In the genomic region with DNA sequence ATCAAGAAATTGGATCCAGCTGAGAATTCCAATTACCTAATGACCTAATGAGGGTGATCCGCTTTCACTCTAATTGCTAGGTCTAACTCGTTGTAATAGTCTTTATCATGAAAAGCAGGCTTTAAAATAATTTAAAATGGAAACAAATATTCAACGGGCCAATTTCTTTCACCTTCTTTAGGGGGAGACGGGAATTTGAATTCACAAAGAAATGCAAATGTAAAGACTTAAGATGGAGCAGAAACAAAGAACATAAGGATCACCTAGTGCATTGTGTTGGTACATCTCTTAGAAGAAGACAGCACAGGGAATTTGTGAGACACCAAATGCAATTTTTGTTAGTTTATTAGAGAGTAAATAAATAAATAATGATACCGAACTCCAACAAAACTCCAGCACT, we compare ENCODE assay signal across 14 cellular contexts. TPM values are rescaled to one million over a fixed set of nuclear protein-coding genes. Genes with fewer than 3 reads are reported as not detected.
DNase-seq lines count a peak whose midpoint lies in the region; ATAC-seq and TF ChIP-seq lines count a peak whose summit lies in the region.
"Had no signal": no experiment of that assay in that cellular context is flagged by ENCODE, and none has a peak within 500 bp of the region (broad histone marks: within the 10 kb centered on the region; RNA-seq: fewer than 3 reads in every experiment).

No MANE protein-coding gene starts in this region.

- no peak overlapping the region for H4K8ac ChIP-seq in mesendoderm (ENCODE audit: low read depth, low read length)

- peak overlapping the region; percentile 51 for H3K4me3 ChIP-seq in cardiac muscle cell
- peak overlapping the region; percentile 48 for H3K4me3 ChIP-seq in astrocyte of the cerebellum (ENCODE audit: low read depth, low read length)
- H3K4me3 ChIP-seq in mesendoderm (ENCODE audit: low read length), result peak overlapping the region; percentile 44
- H3K4me3 ChIP-seq in upper lobe of right lung, result peak overlapping the region; percentile 58
- H3K4me3 ChIP-seq: SK-N-MC had no signal

- no peaks in the 10 kb centered on the region for H3K4me1 ChIP-seq in cardiac muscle cell (ENCODE audit: low read depth)
- no peaks in the 10 kb centered on the region for H3K4me1 ChIP-seq in mesendoderm (ENCODE audit: control insufficient read depth, low read depth, low read length)
- peaks cover 13% of the 10 kb centered on the region for H3K4me1 ChIP-seq in upper lobe of right lung

- ATAC-seq in left ventricle myocardium superior, result no peak
- no peak for ATAC-seq in upper lobe of right lung
- ATAC-seq in GM18858 (IDR thresholded peaks at IDR 0.05; ENCODE audit: unreplicated experiment), result no peak
- ATAC-seq: activated CD4-positive, alpha-beta T cell treated with anti-CD3 and anti-CD28 coated beads for 36 hours had no signal

- H3K4ac ChIP-seq in mesendoderm (ENCODE audit: low read depth, low read length), result no peak overlapping the region

- peak overlapping the region; percentile 62 for H3K56ac ChIP-seq in mesendoderm (ENCODE audit: low read length)

- H3K23ac ChIP-seq in mesendoderm (ENCODE audit: low read length), result no peak overlapping the region

- in situ Hi-C loops in astrocyte of the cerebellum (cut with HindIII; ENCODE audit: low sequenced_read_pairs), result no loop called here

- no peak for TF ChIP-seq CTCF in cardiac muscle cell (IDR thresholded peaks at IDR 0.05; ENCODE audit: low read depth, low read length)
- no peak for TF ChIP-seq CTCF in astrocyte of the cerebellum (IDR thresholded peaks at IDR 0.05; ENCODE audit: low read depth, low read length, missing control alignments)
- TF ChIP-seq CTCF in upper lobe of right lung (IDR thresholded peaks at IDR 0.05), result no peak

- DNase-seq in cardiac muscle cell (ENCODE audit: low read depth in 1 of 2, low spot score in 1 of 2) (no peak), left ventricle myocardium superior (no peak), astrocyte of the cerebellum (ENCODE audit: low read depth) (no peak), mesendoderm (peak; percentile 9), upper lobe of right lung (no peak), NCI-H2196 treated with DMSO at 0.1 percent for 48 hours (lab: John Stamatoyannopoulos, UW; ENCODE audit: unreplicated experiment) (no peak), SW480 (ENCODE audit: low spot score) (no peak)
- DNase-seq: activated effector memory CD4-positive, alpha-beta T cell treated with anti-CD3 and anti-CD28 coated beads, Interleukin-2, amount 50 U/mL, for 16 hours; NCI-H510A; stimulated activated CD4-positive, alpha-beta T cell treated with anti-CD3 and anti-CD28 coated beads, Interleukin-12 subunit alpha, Interleukin-12 subunit beta, amount 100 ng/mL, for 4 hours had no signal

- H2AK5ac ChIP-seq in mesendoderm (ENCODE audit: low read length), result no peak overlapping the region

- H2BK15ac ChIP-seq in mesendoderm (replicated peaks; ENCODE audit: low read depth), result no peak overlapping the region

- H3K18ac ChIP-seq in mesendoderm (ENCODE audit: low read length), result no peak overlapping the region

- no peaks in the 10 kb centered on the region for H3K79me2 ChIP-seq in mesendoderm (ENCODE audit: control insufficient read depth, insufficient read depth, low read length)

- no peaks in the 10 kb centered on the region for H3K79me1 ChIP-seq in mesendoderm (ENCODE audit: low read length)

- H3K27ac ChIP-seq in cardiac muscle cell (no peak overlapping the region), mesendoderm (ENCODE audit: low read depth, low read length) (no peak overlapping the region), upper lobe of right lung (no peak overlapping the region)
- H3K27ac ChIP-seq: SK-N-MC had no signal

- H3K36me3 ChIP-seq in cardiac muscle cell (no peaks in the 10 kb centered on the region), mesendoderm (ENCODE audit: control insufficient read depth, insufficient read depth, low read length) (no peaks in the 10 kb centered on the region), upper lobe of right lung (no peaks in the 10 kb centered on the region)

- no peak overlapping the region for H2BK5ac ChIP-seq in mesendoderm (ENCODE audit: low read length)

- peaks cover 43% of the 10 kb centered on the region for H3K27me3 ChIP-seq in cardiac muscle cell
- H3K27me3 ChIP-seq in mesendoderm (ENCODE audit: insufficient read depth, low read length, poor library complexity), result peaks cover 3% of the 10 kb centered on the region
- peaks cover 56% of the 10 kb centered on the region for H3K27me3 ChIP-seq in upper lobe of right lung

- WGBS in mesendoderm (ENCODE audit: extremely low coverage, insufficient coverage, low lambda C conversion rate), result no CpG with 5 or more reads among the region's 5 CpGs

- peak overlapping the region; percentile 66 for H3K9ac ChIP-seq in mesendoderm (ENCODE audit: low read length)

- no peak overlapping the region for H2BK120ac ChIP-seq in mesendoderm (ENCODE audit: low read depth, low read length)

- no peak overlapping the region for H4K5ac ChIP-seq in mesendoderm (ENCODE audit: low read length)

- H3K9me3 ChIP-seq in cardiac muscle cell (ENCODE audit: low read depth), result no peaks in the 10 kb centered on the region
- no peaks in the 10 kb centered on the region for H3K9me3 ChIP-seq in upper lobe of right lung

- peak overlapping the region; percentile 75 for H3K4me2 ChIP-seq in mesendoderm (ENCODE audit: low read length)

- intact Hi-C loops in left ventricle myocardium superior (cut with micrococcal nuclease) (no loop called here), upper lobe of right lung (cut with DNase I) (no loop called here)

RNA-seq across cellular contexts. Expression of a gene that starts 1.5 kb away (rescaled TPM):
- total RNA-seq in cardiac muscle cell (31.4 and 44.9 TPM in 2 replicates), left ventricle myocardium superior (10.5 TPM), upper lobe of right lung (2.1 TPM)
- polyA plus RNA-seq in cardiac muscle cell, result 13.5 and 17.6 TPM in 2 replicates
- 3.8 TPM for polyA plus RNA-seq in mesendoderm (2013, experiment 1 of 2)
- polyA plus RNA-seq in mesendoderm (2013, experiment 2 of 2), result 4.0 TPM
- total RNA-seq: activated CD4-positive, alpha-beta T cell treated with anti-CD3 and anti-CD28 coated beads for 36 hours; mononuclear cell had no signal
